In the genomic region with DNA sequence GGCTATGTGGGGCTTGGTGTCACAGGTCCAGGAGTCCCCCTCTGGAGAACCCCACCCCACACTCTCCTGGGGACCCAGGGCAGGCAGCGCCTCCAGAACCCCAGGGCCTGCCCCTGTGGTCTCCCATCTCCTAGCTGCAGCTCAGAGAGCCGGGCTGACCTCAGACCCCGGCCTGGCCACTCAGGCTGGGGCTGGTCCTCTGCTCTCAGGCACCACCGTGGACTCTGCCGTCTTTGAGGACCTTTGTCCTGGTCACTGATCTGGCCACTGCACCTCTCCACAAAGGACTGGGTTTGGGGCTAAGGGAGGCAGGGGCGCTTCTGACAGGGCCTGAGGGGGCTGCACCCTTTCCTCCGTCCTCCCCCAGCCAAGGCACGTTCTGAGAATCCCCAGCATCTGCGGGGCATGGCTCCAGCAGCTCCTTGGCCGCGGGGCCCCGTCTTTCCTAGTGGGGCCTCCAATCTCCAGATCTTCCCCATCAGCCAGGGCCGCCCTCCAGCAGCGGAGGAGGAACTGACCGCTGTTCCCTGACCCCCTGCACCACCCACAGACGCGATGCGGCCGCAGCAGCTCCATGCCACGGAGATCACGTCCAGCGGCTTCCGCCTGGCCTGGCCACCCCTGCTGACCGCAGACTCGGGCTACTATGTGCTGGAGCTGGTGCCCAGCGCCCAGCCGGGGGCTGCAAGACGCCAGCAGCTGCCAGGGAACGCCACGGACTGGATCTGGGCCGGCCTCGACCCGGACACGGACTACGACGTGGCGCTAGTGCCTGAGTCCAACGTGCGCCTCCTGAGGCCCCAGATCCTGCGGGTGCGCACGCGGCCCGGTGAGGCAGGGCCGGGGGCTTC, we compare ENCODE assay signal across 1 cellular context.
A peak's percentile ranks its signal among the peaks of the same experiment; 100 is the strongest.
TF ChIP-seq lines count a peak whose summit lies in the region.

No MANE protein-coding gene starts in this region.

TF ChIP-seq in HepG2, 621 proteins besides CTCF, POLR2A, EP300 and RAD21:
- TF ChIP-seq ZNF850 (CRISPR knock-in tag; conservative IDR thresholded peaks at IDR 0.05): no peak
- no peak for TF ChIP-seq SNAPC5 (CRISPR knock-in tag; IDR thresholded peaks at IDR 0.05; ENCODE audit: borderline replicate concordance)
- TF ChIP-seq RBFOX2 (IDR thresholded peaks at IDR 0.05; ENCODE audit: low read depth, low read length): peak; percentile 78
- no peak for TF ChIP-seq TEF (CRISPR knock-in tag; IDR thresholded peaks at IDR 0.05)
- peak; percentile 95 for TF ChIP-seq AGO2 (optimal IDR thresholded peaks at IDR 0.05; ENCODE audit: low read depth, low read length)
- TF ChIP-seq ZNF280B (CRISPR knock-in tag; IDR thresholded peaks at IDR 0.05; ENCODE audit: borderline replicate concordance): 0 out of 2 replicates have a peak, but pooled peaks have one; percentile 55
